11 cellular contexts compared by ENCODE assay signal in genomic region chr3:16101295-16102186, GRCh38.
DNase-seq lines count a peak whose midpoint lies in the region; ATAC-seq, FAIRE-seq and TF ChIP-seq lines count a peak whose summit lies in the region.
"Had no signal": no experiment of that assay in that cellular context is flagged by ENCODE, and none has a peak within 500 bp of the region (broad histone marks: within the 10 kb centered on the region; RNA-seq: fewer than 3 reads in every experiment).

No MANE protein-coding gene starts in this region.

- H3K9me3 ChIP-seq in adipocyte (ENCODE audit: control insufficient read depth, low read length) (no peaks in the 10 kb centered on the region), HepG2 (ENCODE audit: low read length) (no peaks in the 10 kb centered on the region)
- H3K9me3 ChIP-seq: BE2C had no signal

- in situ Hi-C loops in HepG2 (cut with HindIII; ENCODE audit: extremely low pct_ligation_motif_present, low pct_unique_long_range_greater_than_20kb), result no loop called here

- peak overlapping the region; percentile 75 for H3K9ac ChIP-seq in adipocyte (ENCODE audit: low read length)
- no peak overlapping the region for H3K9ac ChIP-seq in HepG2 (ENCODE audit: insufficient read depth, low read depth, low read length)

- ATAC-seq in HepG2 (no peak), GM21515 (IDR thresholded peaks at IDR 0.05; ENCODE audit: unreplicated experiment) (no peak)

- FAIRE-seq in HepG2 (lab: Jason Lieb, UNC) (no peak), H54 (lab: Jason Lieb, UNC) (no peak)

- 43% methylated on average over 14 of the region's 14 CpGs for WGBS in HepG2 (ENCODE audit: low lambda C conversion rate)

- no peak overlapping the region for H2AFZ ChIP-seq in HepG2 (ENCODE audit: low read length)

- no peaks in the 10 kb centered on the region for H3K27me3 ChIP-seq in adipocyte (replicated peaks; ENCODE audit: control insufficient read depth, insufficient read depth, low read length)
- no peaks in the 10 kb centered on the region for H3K27me3 ChIP-seq in HepG2 (ENCODE audit: control insufficient read depth in 1 of 2, insufficient read depth in 2 of 2, low read length in 2 of 2)
- H3K27me3 ChIP-seq: BE2C had no signal

- no peak overlapping the region for H3K4me3 ChIP-seq in adipocyte (ENCODE audit: low read length)
- H3K4me3 ChIP-seq in HepG2 (replicated peaks in 1 of 3; ENCODE audit: insufficient read depth in 1 of 3, low read depth in 2 of 3, low read length in 3 of 3), result no peak overlapping the region

- H3K79me2 ChIP-seq in HepG2 (ENCODE audit: insufficient read depth, low read length), result no peaks in the 10 kb centered on the region

- H4K20me1 ChIP-seq in HepG2 (ENCODE audit: insufficient read depth, low read length), result no peaks in the 10 kb centered on the region

- H3K4me1 ChIP-seq in adipocyte (ENCODE audit: control insufficient read depth, insufficient read depth, low read length) (peaks cover 29% of the 10 kb centered on the region), HepG2 (ENCODE audit: insufficient read depth, low read length) (peaks cover 22% of the 10 kb centered on the region)
- H3K4me1 ChIP-seq: BE2C had no signal

- H3K36me3 ChIP-seq in adipocyte (ENCODE audit: control insufficient read depth, insufficient read depth, low read length, severe bottlenecking) (no peaks in the 10 kb centered on the region), HepG2 (replicated peaks in 1 of 2; ENCODE audit: control insufficient read depth in 1 of 2, insufficient read depth in 2 of 2, low read length in 2 of 2) (no peaks in the 10 kb centered on the region)
- H3K36me3 ChIP-seq: BE2C had no signal

- CTCF ChIA-PET in HepG2 (lab: Yijun Ruan, JAX; ENCODE audit: low intra/inter-chr PET ratio, low total read pairs), result no interaction called here

- no peak for TF ChIP-seq POLR2A in HepG2 (IDR thresholded peaks at IDR 0.05; ENCODE audit: insufficient read depth in 1 of 2, low read depth in 2 of 2, low read length in 2 of 2)
- TF ChIP-seq POLR2A in H54 (IDR thresholded peaks at IDR 0.05; ENCODE audit: low read depth, low read length), result no peak

- H3K4me2 ChIP-seq in HepG2 (ENCODE audit: low read depth, low read length), result no peak overlapping the region

- peak in 1 of 2 experiments; percentile 11; a peak in 1 of 4 replicates for TF ChIP-seq EP300 in HepG2 (IDR thresholded peaks at IDR 0.05; ENCODE audit: low read depth in 2 of 2, low read length in 2 of 2)
- TF ChIP-seq EP300 in HepG2 (CRISPR knock-in tag; IDR thresholded peaks at IDR 0.05; ENCODE audit: borderline replicate concordance), result no peak

- TF ChIP-seq RAD21 in HepG2 (CRISPR knock-in tag; IDR thresholded peaks at IDR 0.05), result no peak

- POLR2A ChIA-PET in HepG2 (lab: Yijun Ruan, JAX), result no interaction called here

- peak; percentile 95 for DNase-seq in A172 (ENCODE audit: low spot score)
- peak; percentile 33 for DNase-seq in H4 (ENCODE audit: low spot score)
- no peak for DNase-seq in adipocyte (ENCODE audit: low read depth)
- peak; percentile 49 for DNase-seq in HepG2 (ENCODE audit: low spot score)
- no peak for DNase-seq in HuH-7 (ENCODE audit: low spot score)
- no peak for DNase-seq in H54 (ENCODE audit: insufficient read length, low spot score)
- no peak for DNase-seq in T-helper 2 cell
- DNase-seq: BE2C, midbrain, NCI-H1092 had no signal

- TF ChIP-seq CTCF in HepG2 (CRISPR knock-in tag; IDR thresholded peaks at IDR 0.05), result no peak

- BruUV-seq in HepG2 (replicated peaks; lab: Mats Ljungman, UMichigan), result no TSS peak

- H3K27ac ChIP-seq in HepG2 (ENCODE audit: extremely low read length, insufficient read depth, low read length), result no peak overlapping the region

- intact Hi-C loops in HepG2 (cut with micrococcal nuclease; ENCODE audit: unreplicated experiment), result loop anchor here (2.0 kb wide), 1 partner anchor 45 kb away; no protein-coding TSS in a partner anchor

TF ChIP-seq in HepG2, 621 proteins besides CTCF, POLR2A, EP300 and RAD21:
- TF ChIP-seq ZSCAN22 (CRISPR knock-in tag; IDR thresholded peaks at IDR 0.05) (no peak), KDM4B (CRISPR knock-in tag; IDR thresholded peaks at IDR 0.05) (no peak), FOSL2 (CRISPR knock-in tag; IDR thresholded peaks at IDR 0.05) (peak; percentile 77), ZFY (CRISPR knock-in tag; IDR thresholded peaks at IDR 0.05) (no peak), THAP7 (CRISPR knock-in tag; IDR thresholded peaks at IDR 0.05) (no peak), ZNF235 (CRISPR knock-in tag; IDR thresholded peaks at IDR 0.05; ENCODE audit: borderline replicate concordance) (no peak), ZNF138 (CRISPR knock-in tag; IDR thresholded peaks at IDR 0.05; ENCODE audit: low read depth) (no peak), ZNF414 (CRISPR knock-in tag; IDR thresholded peaks at IDR 0.05) (no peak), ZNF136 (CRISPR knock-in tag; IDR thresholded peaks at IDR 0.05; ENCODE audit: low read depth) (no peak), JUNB (CRISPR knock-in tag; IDR thresholded peaks at IDR 0.05; ENCODE audit: borderline replicate concordance) (peak; percentile 46; the same call in 1 of the 2 replicates)

Comparison
In these comparisons a context has a peak if more than half of its experiments do, and no peak if none do; other contexts are left out.
1. DNase-seq: peak in A172 (single experiment), H4 (single experiment) and HepG2 (single experiment); none in adipocyte (single experiment), HuH-7 (single experiment), H54 (single experiment) and T-helper 2 cell (0 of 5).